ENCODE assay signal across 2 cellular contexts in genomic region chr12:6763380-6763779, GRCh38.
TF ChIP-seq lines count a peak whose summit lies in the region.

No MANE protein-coding gene starts in this region.

TF ChIP-seq in H1, 55 proteins besides CTCF, POLR2A, EP300 and RAD21:
- TF ChIP-seq RNF2 (IDR thresholded peaks at IDR 0.05; ENCODE audit: borderline replicate concordance, low read depth, low read length, missing control alignments, poor library complexity, severe bottlenecking) (no peak), POU5F1 (IDR thresholded peaks at IDR 0.05; ENCODE audit: low read depth, low read length) (no peak), E2F6 (IDR thresholded peaks at IDR 0.05) (peak; percentile 88), SRF (IDR thresholded peaks at IDR 0.05; ENCODE audit: low read depth, low read length) (no peak), BACH1 (IDR thresholded peaks at IDR 0.05; ENCODE audit: low read length) (no peak), ASH2L (IDR thresholded peaks at IDR 0.05; ENCODE audit: low read length) (no peak), NRF1 (IDR thresholded peaks at IDR 0.05; ENCODE audit: low read depth, low read length) (no peak), SP4 (IDR thresholded peaks at IDR 0.05; ENCODE audit: low read length) (no peak), KDM5A (IDR thresholded peaks at IDR 0.05; ENCODE audit: low read length) (no peak), RXRA (IDR thresholded peaks at IDR 0.05; ENCODE audit: insufficient read depth, low read depth, low read length) (no peak), MAX (IDR thresholded peaks at IDR 0.05) (0 out of 2 replicates have a peak, but pooled peaks have one; percentile 57), KDM4A (IDR thresholded peaks at IDR 0.05; ENCODE audit: low read depth, low read length, severe bottlenecking) (no peak), KDM1A (IDR thresholded peaks at IDR 0.05; ENCODE audit: borderline replicate concordance, low read length) (no peak), SUZ12 (IDR thresholded peaks at IDR 0.05; ENCODE audit: low read length) (no peak)

TF ChIP-seq in neural cell, 6 proteins besides CTCF, POLR2A, EP300 and RAD21:
- TF ChIP-seq REST (IDR thresholded peaks at IDR 0.05; ENCODE audit: borderline replicate concordance) (no peak), EZH2 (IDR thresholded peaks at IDR 0.05; ENCODE audit: borderline replicate concordance, insufficient read depth, low read length, poor library complexity, severe bottlenecking) (no peak), MXI1 (conservative IDR thresholded peaks at IDR 0.05; ENCODE audit: poor library complexity, severe bottlenecking) (no peak), TAF1 (IDR thresholded peaks at IDR 0.05; ENCODE audit: low read depth) (no peak), SMC3 (conservative IDR thresholded peaks at IDR 0.05; ENCODE audit: poor library complexity) (no peak), POLR2AphosphoS5 (IDR thresholded peaks at IDR 0.05) (no peak)
TF ChIP-seq in neural cell: peak in this region for 0.
